6 cellular contexts compared by ENCODE assay signal in genomic region chr19:5621945-5622464, GRCh38. TPM values are rescaled to one million over a fixed set of nuclear protein-coding genes. Genes with fewer than 3 reads are reported as not detected.
A peak's percentile ranks its signal among the peaks of the same experiment; 100 is the strongest.
DNase-seq lines count a peak whose midpoint lies in the region; ATAC-seq and TF ChIP-seq lines count a peak whose summit lies in the region.

No MANE protein-coding gene starts in this region.

- H3K4me3 ChIP-seq in DOHH2 (ENCODE audit: low read length) (peak overlapping the region; percentile 97), WERI-Rb-1 (ENCODE audit: low read depth, low read length) (peak overlapping the region; percentile 78)

- no peaks in the 10 kb centered on the region for H3K9me2 ChIP-seq in DOHH2 (replicated peaks; ENCODE audit: control insufficient read depth, low read length)

- peaks cover 9% of the 10 kb centered on the region for H3K27me3 Mint-ChIP-seq in glutamatergic neuron (ENCODE audit: unreplicated experiment)
- H3K27me3 Mint-ChIP-seq in stimulated activated memory B cell treated with anti-CD40 and anti-IgM and Interleukin-4, amounts not matched to agents 10 μg/mL and 1 μg/mL and 100 μg/mL, for 72 hours, result no peaks in the 10 kb centered on the region

- H3K36me3 ChIP-seq in DOHH2 (ENCODE audit: control insufficient read depth, low read length), result peaks cover 96% of the 10 kb centered on the region
- H3K36me3 ChIP-seq in WERI-Rb-1, result peaks cover 80% of the 10 kb centered on the region

- no peak for DNase-seq in WERI-Rb-1
- DNase-seq in glutamatergic neuron, result peak; percentile 38
- DNase-seq in HT-29 (ENCODE audit: low spot score), result no peak
- no peak for DNase-seq in iPS-NIHi7 (ENCODE audit: extremely low spot score)

- H3K27ac Mint-ChIP-seq in glutamatergic neuron (ENCODE audit: unreplicated experiment), result peak overlapping the region; percentile 82
- peak overlapping the region; percentile 100 for H3K27ac Mint-ChIP-seq in stimulated activated memory B cell treated with anti-CD40 and anti-IgM and Interleukin-4, amounts not matched to agents 10 μg/mL and 1 μg/mL and 100 μg/mL, for 72 hours

- peak overlapping the region; percentile 97 for H3K4me3 Mint-ChIP-seq in glutamatergic neuron (ENCODE audit: unreplicated experiment)
- H3K4me3 Mint-ChIP-seq in stimulated activated memory B cell treated with anti-CD40 and anti-IgM and Interleukin-4, amounts not matched to agents 10 μg/mL and 1 μg/mL and 100 μg/mL, for 72 hours, result peak overlapping the region; percentile 100

- peaks cover 6% of the 10 kb centered on the region for H3K36me3 Mint-ChIP-seq in glutamatergic neuron (ENCODE audit: unreplicated experiment)
- H3K36me3 Mint-ChIP-seq in stimulated activated memory B cell treated with anti-CD40 and anti-IgM and Interleukin-4, amounts not matched to agents 10 μg/mL and 1 μg/mL and 100 μg/mL, for 72 hours, result peaks cover 46% of the 10 kb centered on the region

- peaks cover 2% of the 10 kb centered on the region; the same call in 1 of the 2 replicates for H3F3A ChIP-seq in DOHH2 (ENCODE audit: control insufficient read depth, insufficient read depth)

- H3K9me3 ChIP-seq in DOHH2 (ENCODE audit: control insufficient read depth, insufficient read depth, low read length) (no peaks in the 10 kb centered on the region), WERI-Rb-1 (ENCODE audit: severe bottlenecking) (no peaks in the 10 kb centered on the region)

- peaks cover 7% of the 10 kb centered on the region for H3K9me3 Mint-ChIP-seq in glutamatergic neuron (ENCODE audit: unreplicated experiment)
- no peaks in the 10 kb centered on the region for H3K9me3 Mint-ChIP-seq in stimulated activated memory B cell treated with anti-CD40 and anti-IgM and Interleukin-4, amounts not matched to agents 10 μg/mL and 1 μg/mL and 100 μg/mL, for 72 hours

- H3K27me3 ChIP-seq in DOHH2 (ENCODE audit: control insufficient read depth, low read length) (no peaks in the 10 kb centered on the region; the same call in 1 of the 2 replicates), WERI-Rb-1 (ENCODE audit: insufficient read depth, low read depth, severe bottlenecking) (no peaks in the 10 kb centered on the region)

- H3K4me1 ChIP-seq in DOHH2 (ENCODE audit: control insufficient read depth, low read length), result peaks cover 45% of the 10 kb centered on the region

- H3K4me2 ChIP-seq in DOHH2 (ENCODE audit: low read length), result peak overlapping the region; percentile 76

- TF ChIP-seq CTCF in DOHH2 (IDR thresholded peaks at IDR 0.05; ENCODE audit: low read depth, low read length, poor library complexity, severe bottlenecking) (no peak), WERI-Rb-1 (IDR thresholded peaks at IDR 0.05; ENCODE audit: low read depth, low read length) (no peak), glutamatergic neuron (IDR thresholded peaks at IDR 0.05; ENCODE audit: partially characterized antibody, unreplicated experiment) (no peak)

- ATAC-seq in stimulated activated memory B cell treated with anti-CD40 and anti-IgM and Interleukin-4, amounts not matched to agents 10 μg/mL and 1 μg/mL and 100 μg/mL, for 72 hours, result no peak

- peak overlapping the region; percentile 76 for H3K27ac ChIP-seq in DOHH2 (ENCODE audit: low read depth, low read length)
- peak overlapping the region; percentile 97 for H3K27ac ChIP-seq in WERI-Rb-1

- H4K20me1 ChIP-seq in DOHH2 (ENCODE audit: control insufficient read depth, insufficient read depth, low read depth, low read length), result peaks cover 54% of the 10 kb centered on the region

- H3K79me2 ChIP-seq in DOHH2 (ENCODE audit: control insufficient read depth, low read length), result peaks cover 98% of the 10 kb centered on the region

- peaks cover 23% of the 10 kb centered on the region for H3K4me1 Mint-ChIP-seq in glutamatergic neuron (ENCODE audit: low read depth, unreplicated experiment)
- peaks cover 56% of the 10 kb centered on the region for H3K4me1 Mint-ChIP-seq in stimulated activated memory B cell treated with anti-CD40 and anti-IgM and Interleukin-4, amounts not matched to agents 10 μg/mL and 1 μg/mL and 100 μg/mL, for 72 hours

RNA-seq across cellular contexts. Expression of gene SAFB2, which starts 0.6 kb away (rescaled TPM):
- total RNA-seq in glutamatergic neuron (ENCODE audit: unreplicated experiment), result 70.9 TPM
- total RNA-seq in HT-29 (2014; rRNA removed; shearing (Covaris generic)), result 37.8 and 38.1 TPM in 2 replicates

RNA-seq across cellular contexts. Expression of gene SAFB, which starts 0.9 kb away (rescaled TPM):
- total RNA-seq in glutamatergic neuron (ENCODE audit: unreplicated experiment), result 133 TPM
- total RNA-seq in HT-29 (2014; rRNA removed; shearing (Covaris generic)), result 59.2 and 84.1 TPM in 2 replicates

RNA-seq across cellular contexts. Expression of gene TINCR, which starts 54.3 kb away (rescaled TPM):
- 1.0 TPM for total RNA-seq in glutamatergic neuron (ENCODE audit: unreplicated experiment)
- not detected in 2 replicates for total RNA-seq in HT-29 (2014; rRNA removed; shearing (Covaris generic))

RNA-seq across cellular contexts. Expression of gene MICOS13, which starts 58.3 kb away (rescaled TPM):
- 22.8 TPM for total RNA-seq in glutamatergic neuron (ENCODE audit: unreplicated experiment)
- total RNA-seq in HT-29 (2014; rRNA removed; shearing (Covaris generic)), result 222 and 223 TPM in 2 replicates

RNA-seq across cellular contexts. Expression of gene HSD11B1L, which starts 58.8 kb away (rescaled TPM):
- total RNA-seq in glutamatergic neuron (ENCODE audit: unreplicated experiment), result 64.4 TPM
- 2.1 and 4.1 TPM in 2 replicates for total RNA-seq in HT-29 (2014; rRNA removed; shearing (Covaris generic))
